ENCODE assay signal across 27 cellular contexts in the genomic region with DNA sequence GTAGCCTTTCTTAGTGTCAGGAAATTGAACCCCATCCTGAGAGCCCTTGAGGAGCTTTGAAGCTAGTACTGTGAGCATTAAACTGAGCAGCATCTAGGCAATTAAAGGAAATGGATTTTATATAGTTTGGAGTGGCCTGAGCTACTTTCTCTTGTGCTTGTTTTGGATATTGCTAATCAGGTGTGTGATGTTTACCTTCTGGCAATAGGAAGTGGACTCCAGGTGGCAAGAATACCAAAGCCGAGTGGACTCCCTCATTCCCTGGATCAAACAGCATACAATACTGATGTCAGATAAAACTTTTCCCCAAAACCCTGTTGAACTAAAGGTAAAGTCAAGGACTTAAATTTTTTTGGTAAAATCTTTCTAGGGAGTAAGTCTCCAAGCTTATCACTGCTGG.
A peak's percentile ranks its signal among the peaks of the same experiment; 100 is the strongest.
DNase-seq lines count a peak whose midpoint lies in the region; ATAC-seq and TF ChIP-seq lines count a peak whose summit lies in the region.
"Had no signal": no experiment of that assay in that cellular context is flagged by ENCODE, and none has a peak within 500 bp of the region (broad histone marks: within the 10 kb centered on the region; RNA-seq: fewer than 3 reads in every experiment).

No MANE protein-coding gene starts in this region.

- no peaks in the 10 kb centered on the region for H3K27me3 Mint-ChIP-seq in CD4-positive, alpha-beta T cell
- no peaks in the 10 kb centered on the region for H3K27me3 Mint-ChIP-seq in T-cell
- no peaks in the 10 kb centered on the region for H3K27me3 Mint-ChIP-seq in naive thymus-derived CD4-positive, alpha-beta T cell

- no peak for TF ChIP-seq CTCF in CD4-positive, alpha-beta T cell (IDR thresholded peaks at IDR 0.05)

- POLR2A ChIA-PET in CD4-positive, alpha-beta T cell (lab: Charles Lee) = no interaction called here
- POLR2A ChIA-PET in T-cell (lab: Charles Lee) = interaction anchor here in 1 of 2 donors (0.5 to 0.6 kb wide), 2 partner anchors 337 to 865 kb away, joined by 3 to 4 read pairs; no protein-coding TSS in a partner anchor
- POLR2A ChIA-PET in naive thymus-derived CD4-positive, alpha-beta T cell (lab: Charles Lee) = no interaction called here

- no peak overlapping the region for H3K27ac ChIP-seq in CD4-positive, alpha-beta T cell (ENCODE audit: low read depth, low read length)
- peak overlapping the region; percentile 11 for H3K27ac ChIP-seq in naive thymus-derived CD4-positive, alpha-beta T cell (ENCODE audit: low read depth, low read length)
- H3K27ac ChIP-seq: GM23248, neural progenitor cell, psoas muscle, SJSA1, thoracic aorta had no signal

- no peaks in the 10 kb centered on the region for H3K27me3 ChIP-seq in CD4-positive, alpha-beta T cell (ENCODE audit: control insufficient read depth, insufficient read depth, low read length)
- H3K27me3 ChIP-seq in naive thymus-derived CD4-positive, alpha-beta T cell (ENCODE audit: control insufficient read depth in 2 of 2, insufficient read depth in 2 of 2, low read length in 2 of 2) = no peaks in the 10 kb centered on the region
- H3K27me3 ChIP-seq: neural progenitor cell, SJSA1 had no signal

- no peaks in the 10 kb centered on the region for H3K9me3 ChIP-seq in CD4-positive, alpha-beta T cell (ENCODE audit: control insufficient read depth, low read length)
- no peaks in the 10 kb centered on the region for H3K9me3 ChIP-seq in naive thymus-derived CD4-positive, alpha-beta T cell (ENCODE audit: control insufficient read depth in 2 of 3, low read length in 3 of 3)
- H3K9me3 ChIP-seq: psoas muscle, SJSA1, thoracic aorta had no signal

- DNase-seq in CD4-positive, alpha-beta T cell = no peak
- DNase-seq in DMS53 (lab: John Stamatoyannopoulos, UW) (peak; percentile 47), T-cell (no peak), NOMO-1 treated with DMSO at 0.1 percent for 48 hours (lab: John Stamatoyannopoulos, UW; ENCODE audit: unreplicated experiment) (no peak)
- DNase-seq in naive thymus-derived CD4-positive, alpha-beta T cell = no peak
- DNase-seq: activated CD4-positive, alpha-beta T cell treated with anti-CD3 and anti-CD28 coated beads, Interleukin-2, amount 50 U/mL, for 4 hours; activated naive CD4-positive, alpha-beta T cell treated with anti-CD3 and anti-CD28 coated beads for 36 hours; aorta; central memory CD4-positive, alpha-beta T cell; COR-L47; EL; erythroblast; foreskin fibroblast; GM23248; HFFc6; KG1; left ventricle myocardium superior; midbrain; NCI-H1694; NCI-H446; psoas muscle had no signal

- no peak for ATAC-seq in CD4-positive, alpha-beta T cell (ENCODE audit: poor library complexity)
- ATAC-seq in T-cell (replicated peaks in 1 of 4) (no peak), HG02759 (IDR thresholded peaks at IDR 0.05; ENCODE audit: unreplicated experiment) (no peak), HG03139 (IDR thresholded peaks at IDR 0.05; ENCODE audit: unreplicated experiment) (no peak)
- no peak for ATAC-seq in naive thymus-derived CD4-positive, alpha-beta T cell
- ATAC-seq: left ventricle myocardium superior, psoas muscle, WTC11 had no signal

- peaks cover 20 to 69% (median 33%) of the 10 kb centered on the region in 3 experiments for H3K36me3 ChIP-seq in naive thymus-derived CD4-positive, alpha-beta T cell (ENCODE audit: control insufficient read depth in 2 of 3, insufficient read depth in 3 of 3, low read length in 3 of 3)

- no peak overlapping the region for H3K4me3 ChIP-seq in naive thymus-derived CD4-positive, alpha-beta T cell (ENCODE audit: low read length)
- H3K4me3 ChIP-seq: GM23248, neural progenitor cell, psoas muscle, SJSA1, thoracic aorta had no signal

- CTCF ChIA-PET in CD4-positive, alpha-beta T cell (lab: Charles Lee) = interaction anchor here (1.5 to 1.7 kb wide), 2 partner anchors 92 to 100 kb away, joined by 5 to 8 read pairs; no protein-coding TSS in a partner anchor
- CTCF ChIA-PET in T-cell (lab: Charles Lee) = interaction anchor here in 1 of 2 donors (0.6 kb wide), 2 partner anchors 172 to 1250 kb away, joined by 3 read pairs; no protein-coding TSS in a partner anchor
- CTCF ChIA-PET in naive thymus-derived CD4-positive, alpha-beta T cell (lab: Charles Lee) = interaction anchor here (0.6 to 1.0 kb wide), 3 partner anchors 89 to 121 kb away, joined by 3 to 4 read pairs (median 3); no protein-coding TSS in a partner anchor

- peaks cover 0 to 2% of the 10 kb centered on the region in 2 donors for H3K4me1 ChIP-seq in naive thymus-derived CD4-positive, alpha-beta T cell (ENCODE audit: control insufficient read depth in 2 of 2, insufficient read depth in 2 of 2, low read length in 2 of 2)
- H3K4me1 ChIP-seq: neural progenitor cell, SJSA1 had no signal

- peak overlapping the region; percentile 24 for H3K27ac Mint-ChIP-seq in CD4-positive, alpha-beta T cell
- peak overlapping the region; percentile 59 to 63 for H3K27ac Mint-ChIP-seq in T-cell
- peak overlapping the region in 5 of 9 donors; percentile 12 to 62 (median 40) for H3K27ac Mint-ChIP-seq in naive thymus-derived CD4-positive, alpha-beta T cell
- H3K27ac Mint-ChIP-seq: activated naive CD4-positive, alpha-beta T cell treated with anti-CD3 and anti-CD28 coated beads for 36 hours; neural progenitor cell had no signal

- H3K4me1 Mint-ChIP-seq in CD4-positive, alpha-beta T cell (ENCODE audit: low read depth) = peaks cover 7% of the 10 kb centered on the region
- peaks cover 0 to 7% (median 6%) of the 10 kb centered on the region in 3 donors for H3K4me1 Mint-ChIP-seq in T-cell
- H3K4me1 Mint-ChIP-seq in naive thymus-derived CD4-positive, alpha-beta T cell = peaks cover 0 to 10% (median 7%) of the 10 kb centered on the region in 7 donors

- peaks cover 73% of the 10 kb centered on the region for H3K36me3 Mint-ChIP-seq in CD4-positive, alpha-beta T cell (ENCODE audit: low read depth)
- H3K36me3 Mint-ChIP-seq in T-cell = peaks cover 46% of the 10 kb centered on the region
- peaks cover 4 to 52% (median 29%) of the 10 kb centered on the region in 5 donors for H3K36me3 Mint-ChIP-seq in naive thymus-derived CD4-positive, alpha-beta T cell

- H3K9me3 Mint-ChIP-seq in CD4-positive, alpha-beta T cell = no peaks in the 10 kb centered on the region
- H3K9me3 Mint-ChIP-seq in T-cell = no peaks in the 10 kb centered on the region
- no peaks in the 10 kb centered on the region for H3K9me3 Mint-ChIP-seq in naive thymus-derived CD4-positive, alpha-beta T cell
- H3K9me3 Mint-ChIP-seq: activated naive CD4-positive, alpha-beta T cell treated with anti-CD3 and anti-CD28 coated beads for 36 hours; HFFc6; neural progenitor cell had no signal

- intact Hi-C loops in CD4-positive, alpha-beta T cell (cut with DNase I, micrococcal nuclease) = loop anchor here in 1 of 2 experiments (10.0 kb wide), 1 partner anchor 261 kb away; no protein-coding TSS in a partner anchor
- intact Hi-C loops in naive thymus-derived CD4-positive, alpha-beta T cell (cut with micrococcal nuclease) = no loop called here

- no peak overlapping the region for H3K4me3 Mint-ChIP-seq in CD4-positive, alpha-beta T cell
- no peak overlapping the region for H3K4me3 Mint-ChIP-seq in T-cell
- H3K4me3 Mint-ChIP-seq in naive thymus-derived CD4-positive, alpha-beta T cell = no peak overlapping the region
- H3K4me3 Mint-ChIP-seq: activated naive CD4-positive, alpha-beta T cell treated with anti-CD3 and anti-CD28 coated beads for 36 hours; HFFc6; neural progenitor cell; WTC11 had no signal
